Comparison of ENCODE assay signal across 8 cellular contexts in genomic region chr18:12307251-12307736, GRCh38. TPM values are rescaled to one million over a fixed set of nuclear protein-coding genes. Genes with fewer than 3 reads are reported as not detected.
A peak's percentile ranks its signal among the peaks of the same experiment; 100 is the strongest.
DNase-seq lines count a peak whose midpoint lies in the region; ATAC-seq and TF ChIP-seq lines count a peak whose summit lies in the region.

No MANE protein-coding gene starts in this region.

- H3K4me1 ChIP-seq in spleen, result peaks cover 3 to 48% (median 28%) of the 10 kb centered on the region in 6 donors

- H3K36me3 ChIP-seq in spleen, result peaks cover 0 to 18% (median 3%) of the 10 kb centered on the region in 6 donors

- TF ChIP-seq CTCF in spleen (IDR thresholded peaks at IDR 0.05 in 8 of 11, conservative IDR thresholded peaks at IDR 0.05 in 3 of 11), result no peak

- peak overlapping the region; percentile 39 to 83 (median 58) for H3K4me3 ChIP-seq in spleen

- H3K27me3 ChIP-seq in spleen (replicated peaks in 1 of 7), result peaks cover 0 to 59% (median 7%) of the 10 kb centered on the region in 7 donors

- intact Hi-C loops in spleen (cut with DNase I; ENCODE audit: low total_unique reads), result no loop called here

- ATAC-seq in GM18505 (IDR thresholded peaks at IDR 0.05; ENCODE audit: unreplicated experiment), result peak; percentile 12
- no peak for ATAC-seq in GM19328 (IDR thresholded peaks at IDR 0.05; ENCODE audit: unreplicated experiment)
- ATAC-seq in HG02623 (IDR thresholded peaks at IDR 0.05; ENCODE audit: unreplicated experiment), result no peak
- ATAC-seq in HG03159 (IDR thresholded peaks at IDR 0.05; ENCODE audit: unreplicated experiment), result no peak

- TF ChIP-seq POLR2A in GM18505 (IDR thresholded peaks at IDR 0.05; ENCODE audit: borderline replicate concordance, extremely low read depth, insufficient read depth, insufficient read length), result no peak
- TF ChIP-seq POLR2A in spleen (IDR thresholded peaks at IDR 0.05), result no peak

- H3K9me3 ChIP-seq in spleen, result peaks cover 4 to 16% (median 11%) of the 10 kb centered on the region in 8 donors

- peak; percentile 54 for DNase-seq in HuH-7.5 (ENCODE audit: low spot score)
- peak; percentile 42 for DNase-seq in brain pericyte (ENCODE audit: low read depth, low spot score)
- peak; percentile 85 for DNase-seq in iris pigment epithelial cell (ENCODE audit: low read depth)
- DNase-seq in spleen, result peak; percentile 79

- H3K27ac ChIP-seq in spleen, result peak overlapping the region; percentile 66 to 93 (median 88)

- WGBS in spleen, 5 donors, result 0 to 3% (median 2%) methylated on average over 28 to 30 of the region's 30 CpGs

RNA-seq across cellular contexts. Expression of gene TUBB6, which starts 0.7 kb away (rescaled TPM):
- total RNA-seq in spleen, result 10 to 100 TPM; 29.9 to 65.6 (median 51.4) TPM
- 10 to 100 TPM; 29.0 to 43.4 (median 35.5) TPM for polyA plus RNA-seq in spleen

RNA-seq across cellular contexts. Expression of gene CIDEA, which starts 53.1 kb away (rescaled TPM):
- total RNA-seq in spleen, result not detected
- polyA plus RNA-seq in spleen, result not detected
